ENCODE assay signal across 1 cellular context in genomic region chr15:72227192-72227586, GRCh38.
A peak's percentile ranks its signal among the peaks of the same experiment; 100 is the strongest.
TF ChIP-seq lines count a peak whose summit lies in the region.

No MANE protein-coding gene starts in this region.

TF ChIP-seq in HEK293, 187 proteins besides CTCF, POLR2A, EP300 and RAD21 (continued from another document and continues in another):
- no peak for TF ChIP-seq PRDM2 (tag by site-specific recombination; IDR thresholded peaks at IDR 0.05; ENCODE audit: borderline replicate concordance)
- TF ChIP-seq ZBTB1 (tag by site-specific recombination; IDR thresholded peaks at IDR 0.05) = no peak
- no peak for TF ChIP-seq SALL2 (tag by site-specific recombination; IDR thresholded peaks at IDR 0.05; ENCODE audit: borderline replicate concordance)
- TF ChIP-seq PRDM6 (tag by site-specific recombination; IDR thresholded peaks at IDR 0.05) = peak; percentile 68; the same call in 1 of the 2 replicates
- TF ChIP-seq SP2 (tag by site-specific recombination; IDR thresholded peaks at IDR 0.05) = no peak
- no peak for TF ChIP-seq ZNF24 (tag by site-specific recombination; IDR thresholded peaks at IDR 0.05)
- no peak for TF ChIP-seq ZNF354C (tag by site-specific recombination; IDR thresholded peaks at IDR 0.05; ENCODE audit: borderline replicate concordance, low read depth)
- no peak for TF ChIP-seq ZNF23 (tag by site-specific recombination; IDR thresholded peaks at IDR 0.05; ENCODE audit: borderline replicate concordance)
- TF ChIP-seq ZNF10 (tag by site-specific recombination; IDR thresholded peaks at IDR 0.05) = peak; percentile 6; the same call in 1 of the 2 replicates
- no peak for TF ChIP-seq KLF1 (tag by site-specific recombination; IDR thresholded peaks at IDR 0.05)
- peak; percentile 6; the same call in 1 of the 2 replicates for TF ChIP-seq FEZF1 (tag by site-specific recombination; IDR thresholded peaks at IDR 0.05)
- peak; percentile 76 for TF ChIP-seq ZEB2 (tag by site-specific recombination; IDR thresholded peaks at IDR 0.05)
- peak; percentile 60; the same call in 1 of the 2 replicates for TF ChIP-seq ZNF629 (tag by site-specific recombination; IDR thresholded peaks at IDR 0.05)
- TF ChIP-seq ZBTB26 (tag by site-specific recombination; optimal IDR thresholded peaks at IDR 0.05) = no peak
- TF ChIP-seq ZNF488 (tag by site-specific recombination; IDR thresholded peaks at IDR 0.05) = no peak
- TF ChIP-seq ZNF133 (tag by site-specific recombination; IDR thresholded peaks at IDR 0.05) = no peak
- TF ChIP-seq ZNF211 (tag by site-specific recombination; IDR thresholded peaks at IDR 0.05; ENCODE audit: low read depth) = no peak
- TF ChIP-seq GLIS1 (tag by site-specific recombination; IDR thresholded peaks at IDR 0.05) = peak; percentile 47; the same call in 1 of the 2 replicates
- TF ChIP-seq ZNF610 (tag by site-specific recombination; IDR thresholded peaks at IDR 0.05; ENCODE audit: borderline replicate concordance) = no peak
- TF ChIP-seq ZNF76 (tag by site-specific recombination; IDR thresholded peaks at IDR 0.05; ENCODE audit: borderline replicate concordance, low read depth) = no peak; the same call in 1 of the 2 replicates
- TF ChIP-seq ZNF223 (tag by site-specific recombination; IDR thresholded peaks at IDR 0.05) = no peak
- no peak for TF ChIP-seq ZFP41 (tag by site-specific recombination; IDR thresholded peaks at IDR 0.05; ENCODE audit: borderline replicate concordance)
- TF ChIP-seq ZNF184 (tag by site-specific recombination; IDR thresholded peaks at IDR 0.05) = peak; percentile 47; the same call in 1 of the 2 replicates
- no peak for TF ChIP-seq ZNF548 (tag by site-specific recombination; IDR thresholded peaks at IDR 0.05)
- no peak for TF ChIP-seq ZNF324 (tag by site-specific recombination; IDR thresholded peaks at IDR 0.05)
- TF ChIP-seq ZNF777 (tag by site-specific recombination; IDR thresholded peaks at IDR 0.05; ENCODE audit: borderline replicate concordance) = no peak
- peak; percentile 7; the same call in 1 of the 2 replicates for TF ChIP-seq ZBTB44 (tag by site-specific recombination; IDR thresholded peaks at IDR 0.05)
- TF ChIP-seq ZFP37 (tag by site-specific recombination; IDR thresholded peaks at IDR 0.05) = no peak
- TF ChIP-seq ZNF19 (tag by site-specific recombination; IDR thresholded peaks at IDR 0.05; ENCODE audit: low read depth) = no peak
- TF ChIP-seq ZNF704 (tag by site-specific recombination; IDR thresholded peaks at IDR 0.05) = no peak
- TF ChIP-seq SP7 (tag by site-specific recombination; IDR thresholded peaks at IDR 0.05) = peak; percentile 86
- no peak for TF ChIP-seq ZNF391 (tag by site-specific recombination; IDR thresholded peaks at IDR 0.05; ENCODE audit: borderline replicate concordance, low read depth)
- no peak for TF ChIP-seq ZNF112 (tag by site-specific recombination; IDR thresholded peaks at IDR 0.05)
- TF ChIP-seq ZNF843 (tag by site-specific recombination; IDR thresholded peaks at IDR 0.05) = no peak
- TF ChIP-seq SETDB1 (IDR thresholded peaks at IDR 0.05; ENCODE audit: insufficient read length, low read length) = no peak
- no peak for TF ChIP-seq PATZ1 (tag by site-specific recombination; IDR thresholded peaks at IDR 0.05)
- no peak for TF ChIP-seq ZNF169 (tag by site-specific recombination; IDR thresholded peaks at IDR 0.05)
- no peak for TF ChIP-seq ZNF157 (tag by site-specific recombination; IDR thresholded peaks at IDR 0.05)
- TF ChIP-seq KLF8 (tag by site-specific recombination; IDR thresholded peaks at IDR 0.05) = peak; percentile 30; the same call in 1 of the 2 replicates
- no peak for TF ChIP-seq ZNF580 (tag by site-specific recombination; IDR thresholded peaks at IDR 0.05)
- peak; percentile 38; the same call in 1 of the 2 replicates for TF ChIP-seq ZXDB (tag by site-specific recombination; IDR thresholded peaks at IDR 0.05)
- peak; percentile 26; the same call in 1 of the 2 replicates for TF ChIP-seq ZFP69B (tag by site-specific recombination; IDR thresholded peaks at IDR 0.05)
- TF ChIP-seq ZNF148 (tag by site-specific recombination; IDR thresholded peaks at IDR 0.05; ENCODE audit: borderline replicate concordance) = no peak
- peak; percentile 74 for TF ChIP-seq ZNF366 (tag by site-specific recombination; conservative IDR thresholded peaks at IDR 0.05)
- no peak for TF ChIP-seq ZBTB20 (tag by site-specific recombination; IDR thresholded peaks at IDR 0.05)
- TF ChIP-seq ZNF48 (tag by site-specific recombination; IDR thresholded peaks at IDR 0.05) = no peak
- TF ChIP-seq GFI1B (tag by site-specific recombination; IDR thresholded peaks at IDR 0.05) = no peak
- peak; percentile 31; the same call in 1 of the 2 replicates for TF ChIP-seq BCL11A (tag by site-specific recombination; IDR thresholded peaks at IDR 0.05; ENCODE audit: low read depth)
- TF ChIP-seq YY2 (tag by site-specific recombination; IDR thresholded peaks at IDR 0.05) = no peak
- TF ChIP-seq ZNF768 (tag by site-specific recombination; IDR thresholded peaks at IDR 0.05) = no peak
